10 cellular contexts compared by ENCODE assay signal in the genomic region with DNA sequence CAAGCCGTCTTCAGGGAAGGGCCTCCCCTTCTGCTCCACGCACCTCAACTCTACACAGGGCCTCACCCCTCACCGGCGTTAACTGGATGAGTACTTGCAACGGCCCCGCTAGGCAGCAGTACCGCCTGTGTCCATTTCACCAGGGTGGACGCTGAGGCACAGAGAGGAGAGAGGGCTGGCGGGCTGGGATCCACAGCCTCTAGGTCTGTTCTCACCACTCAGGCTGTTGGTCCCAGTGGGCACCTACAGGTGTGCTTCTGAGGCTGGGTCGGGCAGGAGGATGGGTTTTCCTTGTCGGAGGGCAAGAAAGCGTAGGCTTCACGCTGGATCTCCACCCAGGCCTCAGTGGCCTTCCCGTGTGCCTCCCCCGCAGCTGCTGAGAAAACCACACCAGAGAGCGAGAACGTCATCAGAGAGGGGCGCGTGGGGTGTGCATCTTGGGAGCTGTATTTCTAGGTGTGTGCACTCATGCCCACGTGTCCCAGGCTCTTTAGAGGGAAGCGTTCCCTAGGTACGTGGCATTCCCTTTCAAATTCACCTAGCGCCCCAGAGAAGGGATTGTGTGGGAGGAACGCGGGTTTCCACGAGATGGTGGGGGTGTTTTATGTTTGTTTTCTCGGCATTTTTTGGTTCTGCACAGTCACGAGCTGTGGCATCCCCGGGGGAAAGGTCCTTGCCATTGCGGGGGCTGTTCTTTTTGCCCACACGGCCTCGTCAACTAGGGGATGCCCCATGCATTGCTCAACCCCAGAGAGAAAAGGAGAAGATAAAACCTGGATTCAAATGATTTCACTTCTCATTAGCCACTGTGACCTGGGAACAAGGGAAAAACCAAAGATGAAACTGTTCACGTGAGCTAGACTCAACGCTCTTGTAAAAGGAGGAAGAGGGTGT.
DNase-seq lines count a peak whose midpoint lies in the region; ATAC-seq and TF ChIP-seq lines count a peak whose summit lies in the region.
"Had no signal": no experiment of that assay in that cellular context is flagged by ENCODE, and none has a peak within 500 bp of the region (broad histone marks: within the 10 kb centered on the region; RNA-seq: fewer than 3 reads in every experiment).

No MANE protein-coding gene starts in this region.

- no peaks in the 10 kb centered on the region for H4K20me1 ChIP-seq in OCI-LY3 (ENCODE audit: insufficient read depth, low read length)

- TF ChIP-seq CTCF in OCI-LY3 (IDR thresholded peaks at IDR 0.05; ENCODE audit: low read depth, low read length), result no peak
- TF ChIP-seq CTCF in testis (IDR thresholded peaks at IDR 0.05), result no peak

- ATAC-seq in memory B cell (ENCODE audit: low read depth), result peak; percentile 85
- ATAC-seq in HG03196 (IDR thresholded peaks at IDR 0.05; ENCODE audit: unreplicated experiment), result no peak

- intact Hi-C loops in testis (cut with DNase I; ENCODE audit: low total_unique reads), result no loop called here

- peaks cover 43% of the 10 kb centered on the region for H3K4me1 Mint-ChIP-seq in memory B cell

- H3K27ac ChIP-seq in OCI-LY3 (ENCODE audit: low read length) (peak overlapping the region; percentile 97), testis (no peak overlapping the region)

- H3K27me3 ChIP-seq in OCI-LY3 (ENCODE audit: low read depth, low read length), result no peaks in the 10 kb centered on the region
- no peaks in the 10 kb centered on the region for H3K27me3 ChIP-seq in testis

- H3K4me2 ChIP-seq in OCI-LY3 (ENCODE audit: low read length), result peak overlapping the region; percentile 85

- DNase-seq in Ammon's horn (ENCODE audit: low spot score) (peak; percentile 48), memory B cell (ENCODE audit: low spot score in 2 of 2) (peak; percentile 29 to 64), foreskin melanocyte (no peak), testis (no peak), H4 (ENCODE audit: low spot score) (no peak)
- DNase-seq: NCI-H187 treated with DMSO at 0.1 percent for 48 hours had no signal

- H3K4me3 Mint-ChIP-seq in memory B cell, result peak overlapping the region; percentile 84

- H2AFZ ChIP-seq in OCI-LY3 (ENCODE audit: low read depth, low read length), result no peak overlapping the region

- peaks cover 51% of the 10 kb centered on the region for H3K79me2 ChIP-seq in OCI-LY3 (ENCODE audit: low read length)

- no peaks in the 10 kb centered on the region for H3K27me3 Mint-ChIP-seq in memory B cell

- 84 to 88% methylated on average over 25 to 34 of the region's 34 CpGs for WGBS in testis, 2 donors

- H3K36me3 Mint-ChIP-seq in memory B cell, result no peaks in the 10 kb centered on the region

- TF ChIP-seq POLR2A in GM18526 (IDR thresholded peaks at IDR 0.05; ENCODE audit: extremely low read depth, insufficient read length), result peak; percentile 46
- no peak for TF ChIP-seq POLR2A in testis (IDR thresholded peaks at IDR 0.05)

- H3K36me3 ChIP-seq in OCI-LY3 (replicated peaks; ENCODE audit: low read depth, low read length) (peaks cover 25% of the 10 kb centered on the region), testis (ENCODE audit: low read depth, missing control alignments) (no peaks in the 10 kb centered on the region)

- no peaks in the 10 kb centered on the region for H3K9me3 ChIP-seq in OCI-LY3 (ENCODE audit: insufficient read depth, low read length)
- H3K9me3 ChIP-seq in testis, result no peaks in the 10 kb centered on the region

- H3K4me1 ChIP-seq in OCI-LY3 (ENCODE audit: low read length) (peaks cover 87% of the 10 kb centered on the region), testis (no peaks in the 10 kb centered on the region)

- H3K4me3 ChIP-seq in OCI-LY3 (ENCODE audit: low read length) (peak overlapping the region; percentile 71), testis (no peak overlapping the region)
- H3K4me3 ChIP-seq: skin epidermis had no signal

- H3K9ac ChIP-seq in OCI-LY3 (ENCODE audit: low read length), result peak overlapping the region; percentile 98

- H3K27ac Mint-ChIP-seq in memory B cell, result peak overlapping the region; percentile 83

- no peaks in the 10 kb centered on the region for H3K9me3 Mint-ChIP-seq in memory B cell

Comparison
In these comparisons a context has a peak if more than half of its experiments do, and no peak if none do; other contexts are left out.
1. DNase-seq: peak in Ammon's horn (single experiment) and memory B cell (2 of 2); none in foreskin melanocyte (single experiment), testis (single experiment) and H4 (single experiment).